ENCODE assay signal across 8 cellular contexts in genomic region chr2:127415593-127416485, GRCh38. TPM values are rescaled to one million over a fixed set of nuclear protein-coding genes. Genes with fewer than 3 reads are reported as not detected.
A peak's percentile ranks its signal among the peaks of the same experiment; 100 is the strongest.
DNase-seq lines count a peak whose midpoint lies in the region; ATAC-seq, FAIRE-seq and TF ChIP-seq lines count a peak whose summit lies in the region.

No MANE protein-coding gene starts in this region.

- no peak overlapping the region for H3K27ac ChIP-seq in ectodermal cell (ENCODE audit: insufficient read depth, low read depth, low read length, poor library complexity, severe bottlenecking)

- H3K9me3 ChIP-seq in ectodermal cell (ENCODE audit: control insufficient read depth, low read length) (peaks cover 2% of the 10 kb centered on the region), mononuclear cell (ENCODE audit: low read depth, low read length) (no peaks in the 10 kb centered on the region)

- peak; percentile 80 for TF ChIP-seq CTCF in GM12873 (IDR thresholded peaks at IDR 0.05; ENCODE audit: insufficient read depth, low read depth, low read length, missing control alignments)

- H3K4me3 ChIP-seq in ectodermal cell (ENCODE audit: insufficient read depth, low read depth, low read length) (peak overlapping the region; percentile 28), mononuclear cell (ENCODE audit: low read length) (peak overlapping the region; percentile 41)

- peaks cover 2% of the 10 kb centered on the region for H3K4me1 ChIP-seq in ectodermal cell (ENCODE audit: control insufficient read depth, insufficient read depth, low read length)
- H3K4me1 ChIP-seq in mononuclear cell (ENCODE audit: insufficient read depth, low read length), result peaks cover 46% of the 10 kb centered on the region

- DNase-seq in NCI-H1694 (lab: John Stamatoyannopoulos, UW), result peak; percentile 47
- peak; percentile 83 to 86 for DNase-seq in activated CD4-positive, alpha-beta T cell treated with anti-CD3 and anti-CD28 coated beads, Interleukin-2, amount 50 U/mL, for 48 hours
- DNase-seq in stimulated activated CD8-positive, alpha-beta memory T cell treated with anti-CD3 and anti-CD28 coated beads, Interleukin-4, amount 100 ng/mL, for 1 hour (ENCODE audit: low read depth in 2 of 2, low spot score in 1 of 2), result peak; percentile 53 to 60
- DNase-seq in urothelium cell line (ENCODE audit: low spot score), result no peak

- ATAC-seq in HG02610 (IDR thresholded peaks at IDR 0.05; ENCODE audit: unreplicated experiment), result peak; percentile 76

- H3K36me3 ChIP-seq in ectodermal cell (ENCODE audit: control insufficient read depth, insufficient read depth, low read length), result no peaks in the 10 kb centered on the region

- 12 to 14% methylated on average over 53 of the region's 53 CpGs for WGBS in ectodermal cell, 2 experiments

- H3K27me3 ChIP-seq in ectodermal cell (ENCODE audit: control insufficient read depth, insufficient read depth, low read length, poor library complexity, severe bottlenecking) (peaks cover 53% of the 10 kb centered on the region), mononuclear cell (ENCODE audit: insufficient read depth, low read length) (no peaks in the 10 kb centered on the region)

- no peak for FAIRE-seq in urothelium cell line (lab: Jason Lieb, UNC)

RNA-seq across cellular contexts. Expression of gene PROC, which starts 2.4 kb away (rescaled TPM):
- 3.1 TPM for polyA plus RNA-seq in ectodermal cell (2013, experiment 1 of 4)
- polyA plus RNA-seq in ectodermal cell (2013, experiment 2 of 4), result 1.5 TPM
- polyA plus RNA-seq in ectodermal cell (2013, experiment 3 of 4), result 3.7 TPM
- polyA plus RNA-seq in ectodermal cell (2013, experiment 4 of 4), result 3.1 TPM
- total RNA-seq in mononuclear cell, result 0.84 TPM

RNA-seq across cellular contexts. Expression of gene MAP3K2, which starts 28.1 kb away (rescaled TPM):
- 17.3 TPM for polyA plus RNA-seq in ectodermal cell (2013, experiment 1 of 4)
- polyA plus RNA-seq in ectodermal cell (2013, experiment 2 of 4), result 15.5 TPM
- 11.9 TPM for polyA plus RNA-seq in ectodermal cell (2013, experiment 3 of 4)
- 13.3 TPM for polyA plus RNA-seq in ectodermal cell (2013, experiment 4 of 4)
- 153 TPM for total RNA-seq in mononuclear cell
